ENCODE assay signal across 1 cellular context in genomic region chr15:39511000-39511914, GRCh38.
TF ChIP-seq lines count a peak whose summit lies in the region.

No MANE protein-coding gene starts in this region.

TF ChIP-seq in SK-N-SH treated with all-trans-retinoic acid at 6 μM for 48 hours, 23 proteins besides CTCF, POLR2A, EP300 and RAD21 (continued from another document):
- TF ChIP-seq POU6F1 (CRISPR knock-in tag; IDR thresholded peaks at IDR 0.05; ENCODE audit: borderline replicate concordance, low read depth), result no peak
- no peak for TF ChIP-seq OSR1 (CRISPR knock-in tag; IDR thresholded peaks at IDR 0.05)
- TF ChIP-seq CREB5 (CRISPR knock-in tag; IDR thresholded peaks at IDR 0.05; ENCODE audit: low read depth), result no peak
- no peak for TF ChIP-seq ZFP30 (CRISPR knock-in tag; IDR thresholded peaks at IDR 0.05)
- no peak for TF ChIP-seq ZNF70 (CRISPR knock-in tag; IDR thresholded peaks at IDR 0.05)
- no peak for TF ChIP-seq ESRRG (CRISPR knock-in tag; IDR thresholded peaks at IDR 0.05)
- no peak for TF ChIP-seq SNAI2 (CRISPR knock-in tag; IDR thresholded peaks at IDR 0.05)
TF ChIP-seq in SK-N-SH treated with all-trans-retinoic acid at 6 μM for 48 hours: peak in this region for 0.
